Comparison of ENCODE assay signal across 11 cellular contexts in genomic region chr11:67418476-67419281, GRCh38. TPM values are rescaled to one million over a fixed set of nuclear protein-coding genes. Genes with fewer than 3 reads are reported as not detected.
DNase-seq lines count a peak whose midpoint lies in the region; ATAC-seq and TF ChIP-seq lines count a peak whose summit lies in the region.
"Had no signal": no experiment of that assay in that cellular context is flagged by ENCODE, and none has a peak within 500 bp of the region (broad histone marks: within the 10 kb centered on the region; RNA-seq: fewer than 3 reads in every experiment).

No MANE protein-coding gene starts in this region.

- H2BK20ac ChIP-seq in IMR-90 (ENCODE audit: low read depth, low read length), result no peak overlapping the region

- H3K4me1 ChIP-seq in BLaER1 treated with 17β-estradiol and CSF1 and Interleukin-3, amounts not matched to agents 10 nM and 100 nM, result peaks cover 57 to 77% (median 70%) of the 10 kb centered on the region in 10 experiments
- H3K4me1 ChIP-seq in IMR-90 (ENCODE audit: control insufficient read depth, insufficient read depth, low read length), result peaks cover 5% of the 10 kb centered on the region; the same call in 1 of the 2 replicates
- H3K4me1 ChIP-seq in right lobe of liver, result peaks cover 0 to 30% (median 11%) of the 10 kb centered on the region in 4 donors

- peaks cover 63% of the 10 kb centered on the region for H3K4me1 Mint-ChIP-seq in activated T-cell treated with anti-CD3 and anti-CD28 coated beads, Interleukin-2, amount 50 U/mL, for 72 hours (ENCODE audit: low read depth)

- H3K18ac ChIP-seq in IMR-90 (ENCODE audit: low read depth, low read length), result no peak overlapping the region

- H2BK15ac ChIP-seq in IMR-90 (ENCODE audit: low read depth, low read length), result no peak overlapping the region

- in situ Hi-C loops in IMR-90 (cut with MboI; ENCODE audit: low sequenced_read_pairs), result no loop called here

- TF ChIP-seq RAD21 in IMR-90 (IDR thresholded peaks at IDR 0.05; ENCODE audit: low read length), result no peak

- no peak for DNase-seq in IMR-90
- DNase-seq in activated T-cell treated with anti-CD3 and anti-CD28 coated beads, Interleukin-2, amount 50 U/mL, for 72 hours, result peak in 1 of 2 donors; percentile 56
- peak; percentile 64 to 84 (median 83) for DNase-seq in right lobe of liver
- no peak for DNase-seq in NCI-H187 (lab: John Stamatoyannopoulos, UW)
- no peak for DNase-seq in HPDE6-E6E7 (ENCODE audit: extremely low spot score)
- no peak for DNase-seq in mesenteric fat pad (ENCODE audit: low spot score)
- DNase-seq: GDM1 had no signal

- peak overlapping the region; percentile 96 to 100 (median 99) for H3K4me2 ChIP-seq in BLaER1 treated with 17β-estradiol and CSF1 and Interleukin-3, amounts not matched to agents 10 nM and 100 nM
- H3K4me2 ChIP-seq in IMR-90 (ENCODE audit: low read depth, low read length), result no peak overlapping the region

- CTCF ChIA-PET in IMR-90 (lab: Yijun Ruan, JAX), result interaction anchor here (0.5 kb wide), 1 partner anchor 60 kb away, joined by 3 read pairs; no protein-coding TSS in a partner anchor

- H3K4me3 ChIP-seq in BLaER1 treated with 17β-estradiol and CSF1 and Interleukin-3, amounts not matched to agents 10 nM and 100 nM, result peak overlapping the region in 5 of 10 experiments; percentile 8 to 34 (median 21); a peak in 9 of 20 replicates
- H3K4me3 ChIP-seq in IMR-90 (ENCODE audit: insufficient read depth, low read depth, low read length), result no peak overlapping the region
- no peak overlapping the region for H3K4me3 ChIP-seq in right lobe of liver
- H3K4me3 ChIP-seq: gastroesophageal sphincter had no signal

- no peak for TF ChIP-seq POLR2A in IMR-90 (IDR thresholded peaks at IDR 0.05; ENCODE audit: low read depth, low read length)
- no peak for TF ChIP-seq POLR2A in right lobe of liver (IDR thresholded peaks at IDR 0.05)

- no peaks in the 10 kb centered on the region for H3K9me3 Mint-ChIP-seq in activated T-cell treated with anti-CD3 and anti-CD28 coated beads, Interleukin-2, amount 50 U/mL, for 72 hours

- no peak for ATAC-seq in IMR-90 (ENCODE audit: low read depth)
- no peak for ATAC-seq in activated T-cell treated with anti-CD3 and anti-CD28 coated beads, Interleukin-2, amount 50 U/mL, for 72 hours (replicated peaks in 1 of 2)
- peak; percentile 27 to 58 (median 42) for ATAC-seq in right lobe of liver
- no peak for ATAC-seq in HG03378 (IDR thresholded peaks at IDR 0.05; ENCODE audit: unreplicated experiment)
- ATAC-seq: gastroesophageal sphincter had no signal

- peaks cover 16 to 43% (median 26%) of the 10 kb centered on the region in 11 experiments for H3K27me3 ChIP-seq in BLaER1 treated with 17β-estradiol and CSF1 and Interleukin-3, amounts not matched to agents 10 nM and 100 nM
- peaks cover 6% of the 10 kb centered on the region for H3K27me3 ChIP-seq in IMR-90 (ENCODE audit: control insufficient read depth, insufficient read depth, low read length)
- H3K27me3 ChIP-seq in right lobe of liver, result no peaks in the 10 kb centered on the region
- H3K27me3 ChIP-seq: gastroesophageal sphincter had no signal

- H3K4ac ChIP-seq in IMR-90 (ENCODE audit: low read depth, low read length), result no peak overlapping the region

- no peak overlapping the region for H2BK5ac ChIP-seq in IMR-90 (ENCODE audit: low read depth, low read length, poor library complexity, severe bottlenecking)

- H3K4me3 Mint-ChIP-seq in activated T-cell treated with anti-CD3 and anti-CD28 coated beads, Interleukin-2, amount 50 U/mL, for 72 hours, result peak overlapping the region; percentile 86 to 88

- no peak overlapping the region for H4K5ac ChIP-seq in IMR-90 (ENCODE audit: low read depth, low read length)

- H3K9me1 ChIP-seq in IMR-90 (ENCODE audit: insufficient read depth, low read length), result no peaks in the 10 kb centered on the region

- no peak overlapping the region for H4K8ac ChIP-seq in IMR-90 (ENCODE audit: low read depth in 2 of 2, low read length in 2 of 2)

- TF ChIP-seq CTCF in IMR-90 (conservative IDR thresholded peaks at IDR 0.05; ENCODE audit: low read depth, low read length) (no peak), right lobe of liver (IDR thresholded peaks at IDR 0.05) (no peak)

- 80% methylated on average over 10 of the region's 26 CpGs; no CpG with 5 or more reads in 1 of the 2 experiments for WGBS in IMR-90 (ENCODE audit: extremely low coverage in 2 of 2, insufficient read length in 1 of 2), 2 experiments
- WGBS in right lobe of liver (ENCODE audit: insufficient coverage, low coverage, low lambda C conversion rate, missing lambda C conversion rate), result 13% methylated on average over 4 of the region's 26 CpGs

- no peak overlapping the region for H4K91ac ChIP-seq in IMR-90 (ENCODE audit: insufficient read depth, low read depth, low read length)

- intact Hi-C loops in IMR-90 (cut with micrococcal nuclease) (no loop called here), right lobe of liver (cut with DNase I) (no loop called here)

- POLR2A ChIA-PET in IMR-90 (lab: Charles Lee; ENCODE audit: unreplicated experiment), result no interaction called here

- no peaks in the 10 kb centered on the region for H3K9me3 ChIP-seq in BLaER1 treated with 17β-estradiol and CSF1 and Interleukin-3, amounts not matched to agents 10 nM and 100 nM (replicated peaks in 1 of 11)
- H3K9me3 ChIP-seq in IMR-90 (ENCODE audit: control insufficient read depth, insufficient read depth, low read length) (no peaks in the 10 kb centered on the region), right lobe of liver (no peaks in the 10 kb centered on the region)
- H3K9me3 ChIP-seq: gastroesophageal sphincter, neutrophil had no signal

- no peak overlapping the region for H2AFZ ChIP-seq in IMR-90 (replicated peaks; ENCODE audit: low read length, poor library complexity)

- H3K27ac ChIP-seq in BLaER1 treated with 17β-estradiol and CSF1 and Interleukin-3, amounts not matched to agents 10 nM and 100 nM, result peak overlapping the region in 7 of 11 experiments; percentile 13 to 51 (median 32); a peak in 8 of 22 replicates
- H3K27ac ChIP-seq in IMR-90 (ENCODE audit: insufficient read depth, low read length), result no peak overlapping the region
- H3K27ac ChIP-seq in right lobe of liver, result no peak overlapping the region
- H3K27ac ChIP-seq: neutrophil had no signal

- H3K27ac Mint-ChIP-seq in activated T-cell treated with anti-CD3 and anti-CD28 coated beads, Interleukin-2, amount 50 U/mL, for 72 hours, result no peak overlapping the region

- H2BK120ac ChIP-seq in IMR-90 (ENCODE audit: low read depth, low read length), result no peak overlapping the region

- no peaks in the 10 kb centered on the region for H3K36me3 Mint-ChIP-seq in activated T-cell treated with anti-CD3 and anti-CD28 coated beads, Interleukin-2, amount 50 U/mL, for 72 hours (ENCODE audit: insufficient read depth in 2 of 2)

- no peaks in the 10 kb centered on the region for H3K27me3 Mint-ChIP-seq in activated T-cell treated with anti-CD3 and anti-CD28 coated beads, Interleukin-2, amount 50 U/mL, for 72 hours (ENCODE audit: low read depth)

- no peak overlapping the region for H3K23ac ChIP-seq in IMR-90 (ENCODE audit: low read depth, low read length)

- no peaks in the 10 kb centered on the region for H3K79me1 ChIP-seq in IMR-90 (ENCODE audit: low read depth in 1 of 2, low read length in 2 of 2)

- peak overlapping the region in 9 of 11 experiments; percentile 2 to 92 (median 58); a peak in 16 of 22 replicates for H3K9ac ChIP-seq in BLaER1 treated with 17β-estradiol and CSF1 and Interleukin-3, amounts not matched to agents 10 nM and 100 nM
- no peak overlapping the region for H3K9ac ChIP-seq in IMR-90 (ENCODE audit: low read depth, low read length)

- no TSS peak for BruUV-seq in IMR-90 (replicated peaks; lab: Mats Ljungman, UMichigan)

- no peak overlapping the region for H2AK5ac ChIP-seq in IMR-90 (ENCODE audit: low read depth, low read length)

- H3K36me3 ChIP-seq in BLaER1 treated with 17β-estradiol and CSF1 and Interleukin-3, amounts not matched to agents 10 nM and 100 nM, result no peaks in the 10 kb centered on the region
- H3K36me3 ChIP-seq in IMR-90 (ENCODE audit: control insufficient read depth, insufficient read depth, low read length) (no peaks in the 10 kb centered on the region), right lobe of liver (no peaks in the 10 kb centered on the region)
- H3K36me3 ChIP-seq: gastroesophageal sphincter, neutrophil had no signal

- no peak overlapping the region for H3K56ac ChIP-seq in IMR-90 (ENCODE audit: extremely low read depth, insufficient read depth, low read length)

- H2AK9ac ChIP-seq in IMR-90 (replicated peaks; ENCODE audit: low read depth, low read length, poor library complexity), result peak overlapping the region; percentile 76

- no peak overlapping the region for H3K14ac ChIP-seq in IMR-90 (replicated peaks; ENCODE audit: low read depth, low read length)

- peaks cover 0 to 35% (median 0%) of the 10 kb centered on the region in 11 experiments; a peak in 10 of 22 replicates for H4K20me1 ChIP-seq in BLaER1 treated with 17β-estradiol and CSF1 and Interleukin-3, amounts not matched to agents 10 nM and 100 nM
- H4K20me1 ChIP-seq in IMR-90 (ENCODE audit: insufficient read depth, low read length), result no peaks in the 10 kb centered on the region

- dilution Hi-C loops in IMR-90 (cut with HindIII; ENCODE audit: low sequenced_read_pairs, unreplicated experiment), result no loop called here

RNA-seq across cellular contexts. Expression of gene CARNS1, which starts 3.2 kb away (rescaled TPM):
- total RNA-seq in IMR-90 (2012; rRNA removed), result under 0.01 TPM in 2 replicates
- polyA plus RNA-seq in IMR-90 (2012; rRNA removed), result 0.23 and 0.32 TPM in 2 replicates
- polyA plus RNA-seq in IMR-90 (2012; cell fraction: cytosol; rRNA removed), result 0.09 and 0.19 TPM in 2 replicates
- polyA plus RNA-seq in IMR-90 (2012; cell fraction: nucleus; rRNA removed; ENCODE audit: low replicate concordance), result 1.1 and 2.8 TPM in 2 replicates
- total RNA-seq in activated T-cell treated with anti-CD3 and anti-CD28 coated beads, Interleukin-2, amount 50 U/mL, for 72 hours, result 1 to 10 TPM; 3.8 to 5.0 TPM
- total RNA-seq in right lobe of liver, result under 1 TPM in 5 of 6 experiments, not detected in 1; 0.12 to 0.31 (median 0.22) TPM
- 0.29 TPM for total RNA-seq in mesenteric fat pad

RNA-seq across cellular contexts. Expression of gene RPS6KB2, which starts 9.6 kb away (rescaled TPM):
- total RNA-seq in IMR-90 (2012; rRNA removed) (47.8 and 58.4 TPM in 2 replicates), right lobe of liver (10 to 100 TPM; 18.8 to 37.1 (median 27.1) TPM), mesenteric fat pad (32.4 TPM)
- 50.7 and 55.3 TPM in 2 replicates for polyA plus RNA-seq in IMR-90 (2012; rRNA removed)
- 63.7 and 69.8 TPM in 2 replicates for polyA plus RNA-seq in IMR-90 (2012; cell fraction: cytosol; rRNA removed)
- 106 and 200 TPM in 2 replicates for polyA plus RNA-seq in IMR-90 (2012; cell fraction: nucleus; rRNA removed; ENCODE audit: low replicate concordance)
- total RNA-seq in activated T-cell treated with anti-CD3 and anti-CD28 coated beads, Interleukin-2, amount 50 U/mL, for 72 hours, result 10 to 100 TPM; 55.0 to 56.1 TPM

RNA-seq across cellular contexts. Expression of gene TBC1D10C, which starts 14.8 kb away (rescaled TPM):
- total RNA-seq in IMR-90 (2012; rRNA removed), result under 0.01 and 0.18 TPM in 2 replicates
- polyA plus RNA-seq in IMR-90 (2012; rRNA removed), result 0.07 and 0.11 TPM in 2 replicates
- polyA plus RNA-seq in IMR-90 (2012; cell fraction: cytosol; rRNA removed), result 0.09 and 0.12 TPM in 2 replicates
- polyA plus RNA-seq in IMR-90 (2012; cell fraction: nucleus; rRNA removed; ENCODE audit: low replicate concordance), result 0.44 and 0.94 TPM in 2 replicates
- total RNA-seq in activated T-cell treated with anti-CD3 and anti-CD28 coated beads, Interleukin-2, amount 50 U/mL, for 72 hours, result 100 to 1,000 TPM in 1 of 2 donors, 10 to 100 TPM in 1; 93.3 to 120 TPM
- total RNA-seq in right lobe of liver, result 1 to 10 TPM in 5 of 6 experiments, under 1 TPM in 1; 0.73 to 2.7 (median 1.9) TPM
- total RNA-seq in mesenteric fat pad, result 5.3 TPM

RNA-seq across cellular contexts. Expression of gene PPP1CA, which starts 17.0 kb away (rescaled TPM):
- 294 and 313 TPM in 2 replicates for total RNA-seq in IMR-90 (2012; rRNA removed)
- 228 and 260 TPM in 2 replicates for polyA plus RNA-seq in IMR-90 (2012; rRNA removed)
- polyA plus RNA-seq in IMR-90 (2012; cell fraction: cytosol; rRNA removed), result 268 and 304 TPM in 2 replicates
- polyA plus RNA-seq in IMR-90 (2012; cell fraction: nucleus; rRNA removed; ENCODE audit: low replicate concordance), result 122 and 203 TPM in 2 replicates
- total RNA-seq in activated T-cell treated with anti-CD3 and anti-CD28 coated beads, Interleukin-2, amount 50 U/mL, for 72 hours, result 100 to 1,000 TPM; 211 to 244 TPM
- 100 to 1,000 TPM in 2 of 6 experiments, 10 to 100 TPM in 4; 64.2 to 102 (median 71.1) TPM for total RNA-seq in right lobe of liver
- total RNA-seq in mesenteric fat pad, result 92.4 TPM

RNA-seq across cellular contexts. Expression of gene PTPRCAP, which starts 18.8 kb away (rescaled TPM):
- total RNA-seq in IMR-90 (2012; rRNA removed) (not detected in 2 replicates), right lobe of liver (1 to 10 TPM in 4 of 6 experiments, under 1 TPM in 2; 0.72 to 2.8 (median 2.1) TPM), mesenteric fat pad (3.3 TPM)
- 0.14 and 0.24 TPM in 2 replicates for polyA plus RNA-seq in IMR-90 (2012; rRNA removed)
- 0.18 and 0.41 TPM in 2 replicates for polyA plus RNA-seq in IMR-90 (2012; cell fraction: cytosol; rRNA removed)
- 2.5 and 7.4 TPM in 2 replicates for polyA plus RNA-seq in IMR-90 (2012; cell fraction: nucleus; rRNA removed; ENCODE audit: low replicate concordance)
- 100 to 1,000 TPM in 1 of 2 donors, 10 to 100 TPM in 1; 94.5 to 119 TPM for total RNA-seq in activated T-cell treated with anti-CD3 and anti-CD28 coated beads, Interleukin-2, amount 50 U/mL, for 72 hours

Comparison
In these comparisons a context has a peak if more than half of its experiments do, and no peak if none do; other contexts are left out.
1. H3K27ac ChIP-seq: peak in BLaER1 treated with 17β-estradiol and CSF1 and Interleukin-3, amounts not matched to agents 10 nM and 100 nM (7 of 11); none in IMR-90 (single experiment) and right lobe of liver (0 of 3).
2. ATAC-seq: peak in right lobe of liver (4 of 4); none in IMR-90 (single experiment), activated T-cell treated with anti-CD3 and anti-CD28 coated beads, Interleukin-2, amount 50 U/mL, for 72 hours (0 of 2) and HG03378 (single experiment).
3. DNase-seq: peak in right lobe of liver (3 of 3); none in IMR-90 (single experiment), NCI-H187 (0 of 2), HPDE6-E6E7 (single experiment) and mesenteric fat pad (single experiment).
4. RNA of gene TBC1D10C, which starts 14.8 kb away (total RNA-seq): 93.3 to 120 TPM in activated T-cell treated with anti-CD3 and anti-CD28 coated beads, Interleukin-2, amount 50 U/mL, for 72 hours; 5.3 TPM in mesenteric fat pad (single experiment), 0.73 to 2.7 TPM in right lobe of liver and under 0.01 to 0.18 TPM in IMR-90; every median in the first group is over 10 times any median in the second.